Comparison of ENCODE assay signal across 8 cellular contexts in the genomic region with DNA sequence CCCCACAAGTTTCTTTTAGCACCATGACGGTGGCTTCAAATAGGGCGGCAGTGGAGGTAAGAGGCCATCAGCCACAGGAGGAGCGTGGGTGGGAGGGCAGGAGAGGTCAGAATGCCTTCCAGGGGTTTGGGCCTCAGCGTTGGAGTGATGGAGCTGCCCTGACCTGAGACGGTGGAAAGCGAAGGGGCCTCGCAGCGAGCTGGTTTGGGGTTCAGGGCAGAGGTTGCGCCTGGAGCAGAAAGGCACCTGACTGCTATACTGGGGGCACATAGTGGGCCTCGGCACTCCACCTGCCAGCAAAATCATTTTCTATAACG. TPM values are rescaled to one million over a fixed set of nuclear protein-coding genes. Genes with fewer than 3 reads are reported as not detected.
A peak's percentile ranks its signal among the peaks of the same experiment; 100 is the strongest.
DNase-seq lines count a peak whose midpoint lies in the region; ATAC-seq and TF ChIP-seq lines count a peak whose summit lies in the region.

No MANE protein-coding gene starts in this region.

- H3K4me3 ChIP-seq in A673 (ENCODE audit: low read depth, low read length, poor library complexity, severe bottlenecking) (peak overlapping the region; percentile 94), KMS-11 (IDR thresholded peaks at IDR 0.05; ENCODE audit: insufficient read depth, low read depth, low read length) (no peak overlapping the region), muscle layer of colon (ENCODE audit: low read depth in 1 of 2, low read length in 2 of 2) (peak overlapping the region; percentile 81 to 97)

- H3K4me1 ChIP-seq in A673 (ENCODE audit: insufficient read depth, low read length, poor library complexity, severe bottlenecking) (peaks cover 11% of the 10 kb centered on the region), KMS-11 (ENCODE audit: low read depth, poor library complexity, severe bottlenecking) (peaks cover 12% of the 10 kb centered on the region), muscle layer of colon (ENCODE audit: insufficient read depth, low read length) (peaks cover 44% of the 10 kb centered on the region)

- intact Hi-C loops in A673 (cut with micrococcal nuclease; ENCODE audit: unreplicated experiment) = no loop called here

- CTCF ChIA-PET in A673 (lab: Charles Lee) = interaction anchor here (0.8 kb wide), 1 partner anchor 22 kb away, joined by 3 read pairs; no protein-coding TSS in a partner anchor

- no peak for DNase-seq in A673 (ENCODE audit: low spot score)
- no peak for DNase-seq in caudate nucleus (lab: John Stamatoyannopoulos, UW)
- no peak for DNase-seq in NK-92 (lab: John Stamatoyannopoulos, UW; ENCODE audit: unreplicated experiment)
- DNase-seq in T1000 (lab: John Stamatoyannopoulos, UW) = no peak
- DNase-seq in medulla oblongata (ENCODE audit: extremely low spot score) = no peak

- H3K27ac ChIP-seq in A673 (ENCODE audit: low read depth, low read length, poor library complexity, severe bottlenecking) (peak overlapping the region; percentile 83), KMS-11 (no peak overlapping the region), caudate nucleus (ENCODE audit: low read depth, low read length) (peak overlapping the region; percentile 82), muscle layer of colon (ENCODE audit: low read depth, low read length) (peak overlapping the region; percentile 90)

- POLR2A ChIA-PET in A673 (lab: Charles Lee; ENCODE audit: low non-redundant PET) = no interaction called here

- H3K79me2 ChIP-seq in KMS-11 (ENCODE audit: insufficient read depth, low read depth) = peaks cover 39% of the 10 kb centered on the region

- H3K9ac ChIP-seq in KMS-11 = no peak overlapping the region
- H3K9ac ChIP-seq in muscle layer of colon (ENCODE audit: low read length) = peak overlapping the region; percentile 91

- H3K27me3 ChIP-seq in A673 (replicated peaks; ENCODE audit: insufficient read depth, low read depth, low read length, poor library complexity) = no peaks in the 10 kb centered on the region
- no peaks in the 10 kb centered on the region for H3K27me3 ChIP-seq in KMS-11 (ENCODE audit: insufficient read depth, low read depth)
- no peaks in the 10 kb centered on the region for H3K27me3 ChIP-seq in muscle layer of colon (ENCODE audit: control insufficient read depth in 1 of 2, insufficient read depth in 2 of 2, low read length in 2 of 2)

- no peak overlapping the region for H3K4me2 ChIP-seq in KMS-11

- H4K20me1 ChIP-seq in KMS-11 (ENCODE audit: insufficient read depth) = no peaks in the 10 kb centered on the region

- H3K9me3 ChIP-seq in A673 (ENCODE audit: low read depth, low read length, poor library complexity, severe bottlenecking) = no peaks in the 10 kb centered on the region
- no peaks in the 10 kb centered on the region for H3K9me3 ChIP-seq in muscle layer of colon (ENCODE audit: low read length)

- TF ChIP-seq CTCF in A673 (conservative IDR thresholded peaks at IDR 0.05; ENCODE audit: low read depth, low read length) (no peak), KMS-11 (conservative IDR thresholded peaks at IDR 0.05; ENCODE audit: low read depth, low read length) (no peak)

- peak overlapping the region; percentile 76 for H2AFZ ChIP-seq in KMS-11 (ENCODE audit: low read depth)

- BruUV-seq in A673 (replicated peaks; lab: Mats Ljungman, UMichigan) = TSS peak; percentile 92

- no peaks in the 10 kb centered on the region for H3K36me3 ChIP-seq in A673 (ENCODE audit: insufficient read depth, low read length, poor library complexity, severe bottlenecking)
- no peaks in the 10 kb centered on the region for H3K36me3 ChIP-seq in KMS-11 (ENCODE audit: insufficient read depth)
- no peaks in the 10 kb centered on the region for H3K36me3 ChIP-seq in muscle layer of colon (ENCODE audit: insufficient read depth, low read length)

- no peak for ATAC-seq in GM18867 (IDR thresholded peaks at IDR 0.05; ENCODE audit: unreplicated experiment)

RNA-seq across cellular contexts. Expression of gene NAXD, which starts 0.4 kb away (rescaled TPM):
- 27.9 and 32.0 TPM in 2 replicates for total RNA-seq in A673 (2021)

RNA-seq across cellular contexts. Expression of gene RAB20, which starts 53.4 kb away (rescaled TPM):
- 0.88 and 1.2 TPM in 2 replicates for total RNA-seq in A673 (2021)
